ENCODE assay signal across 1 cellular context in the genomic region with DNA sequence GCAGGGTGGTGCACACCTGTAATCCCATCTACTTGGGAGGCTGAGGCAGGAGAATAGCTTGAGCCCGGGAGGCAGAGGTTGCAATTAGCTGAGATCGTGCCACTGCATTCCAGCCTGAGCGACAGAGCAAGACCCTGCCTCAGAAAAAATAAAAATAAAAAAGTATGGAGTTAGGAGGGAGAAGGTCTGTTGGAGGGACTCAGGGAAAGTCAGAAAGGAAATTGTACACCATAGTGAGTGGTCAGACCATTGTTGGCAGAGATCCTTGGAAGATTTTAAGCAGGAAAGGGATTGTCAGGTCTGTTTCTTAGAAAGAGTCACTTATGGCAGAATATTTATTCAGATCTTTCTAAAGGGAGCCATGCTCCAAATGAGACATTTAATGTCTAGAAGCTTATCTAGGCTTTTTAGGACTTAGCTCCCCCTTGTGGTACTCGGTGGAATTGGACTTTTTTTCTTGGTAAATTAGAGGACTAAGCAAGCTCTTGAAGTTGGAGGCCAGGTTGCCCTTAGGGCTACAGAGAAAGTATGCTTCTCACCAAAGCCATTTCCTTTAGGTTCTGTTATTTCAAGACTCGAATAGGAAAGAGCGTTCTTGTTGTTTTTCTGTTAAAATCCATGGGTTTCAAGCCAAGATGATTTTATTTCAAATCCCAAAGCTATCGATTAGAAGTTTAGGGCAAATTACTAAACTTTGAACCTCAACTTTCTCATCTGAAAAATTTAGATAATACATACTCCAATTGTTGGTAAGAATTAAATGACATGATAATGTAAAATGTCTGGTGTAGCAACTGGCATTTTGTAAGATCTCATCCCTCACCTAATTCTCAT.
TF ChIP-seq lines count a peak whose summit lies in the region.

No MANE protein-coding gene starts in this region.

TF ChIP-seq in GM23338, 12 proteins besides CTCF, POLR2A, EP300 and RAD21:
- TF ChIP-seq, protein P1, sequence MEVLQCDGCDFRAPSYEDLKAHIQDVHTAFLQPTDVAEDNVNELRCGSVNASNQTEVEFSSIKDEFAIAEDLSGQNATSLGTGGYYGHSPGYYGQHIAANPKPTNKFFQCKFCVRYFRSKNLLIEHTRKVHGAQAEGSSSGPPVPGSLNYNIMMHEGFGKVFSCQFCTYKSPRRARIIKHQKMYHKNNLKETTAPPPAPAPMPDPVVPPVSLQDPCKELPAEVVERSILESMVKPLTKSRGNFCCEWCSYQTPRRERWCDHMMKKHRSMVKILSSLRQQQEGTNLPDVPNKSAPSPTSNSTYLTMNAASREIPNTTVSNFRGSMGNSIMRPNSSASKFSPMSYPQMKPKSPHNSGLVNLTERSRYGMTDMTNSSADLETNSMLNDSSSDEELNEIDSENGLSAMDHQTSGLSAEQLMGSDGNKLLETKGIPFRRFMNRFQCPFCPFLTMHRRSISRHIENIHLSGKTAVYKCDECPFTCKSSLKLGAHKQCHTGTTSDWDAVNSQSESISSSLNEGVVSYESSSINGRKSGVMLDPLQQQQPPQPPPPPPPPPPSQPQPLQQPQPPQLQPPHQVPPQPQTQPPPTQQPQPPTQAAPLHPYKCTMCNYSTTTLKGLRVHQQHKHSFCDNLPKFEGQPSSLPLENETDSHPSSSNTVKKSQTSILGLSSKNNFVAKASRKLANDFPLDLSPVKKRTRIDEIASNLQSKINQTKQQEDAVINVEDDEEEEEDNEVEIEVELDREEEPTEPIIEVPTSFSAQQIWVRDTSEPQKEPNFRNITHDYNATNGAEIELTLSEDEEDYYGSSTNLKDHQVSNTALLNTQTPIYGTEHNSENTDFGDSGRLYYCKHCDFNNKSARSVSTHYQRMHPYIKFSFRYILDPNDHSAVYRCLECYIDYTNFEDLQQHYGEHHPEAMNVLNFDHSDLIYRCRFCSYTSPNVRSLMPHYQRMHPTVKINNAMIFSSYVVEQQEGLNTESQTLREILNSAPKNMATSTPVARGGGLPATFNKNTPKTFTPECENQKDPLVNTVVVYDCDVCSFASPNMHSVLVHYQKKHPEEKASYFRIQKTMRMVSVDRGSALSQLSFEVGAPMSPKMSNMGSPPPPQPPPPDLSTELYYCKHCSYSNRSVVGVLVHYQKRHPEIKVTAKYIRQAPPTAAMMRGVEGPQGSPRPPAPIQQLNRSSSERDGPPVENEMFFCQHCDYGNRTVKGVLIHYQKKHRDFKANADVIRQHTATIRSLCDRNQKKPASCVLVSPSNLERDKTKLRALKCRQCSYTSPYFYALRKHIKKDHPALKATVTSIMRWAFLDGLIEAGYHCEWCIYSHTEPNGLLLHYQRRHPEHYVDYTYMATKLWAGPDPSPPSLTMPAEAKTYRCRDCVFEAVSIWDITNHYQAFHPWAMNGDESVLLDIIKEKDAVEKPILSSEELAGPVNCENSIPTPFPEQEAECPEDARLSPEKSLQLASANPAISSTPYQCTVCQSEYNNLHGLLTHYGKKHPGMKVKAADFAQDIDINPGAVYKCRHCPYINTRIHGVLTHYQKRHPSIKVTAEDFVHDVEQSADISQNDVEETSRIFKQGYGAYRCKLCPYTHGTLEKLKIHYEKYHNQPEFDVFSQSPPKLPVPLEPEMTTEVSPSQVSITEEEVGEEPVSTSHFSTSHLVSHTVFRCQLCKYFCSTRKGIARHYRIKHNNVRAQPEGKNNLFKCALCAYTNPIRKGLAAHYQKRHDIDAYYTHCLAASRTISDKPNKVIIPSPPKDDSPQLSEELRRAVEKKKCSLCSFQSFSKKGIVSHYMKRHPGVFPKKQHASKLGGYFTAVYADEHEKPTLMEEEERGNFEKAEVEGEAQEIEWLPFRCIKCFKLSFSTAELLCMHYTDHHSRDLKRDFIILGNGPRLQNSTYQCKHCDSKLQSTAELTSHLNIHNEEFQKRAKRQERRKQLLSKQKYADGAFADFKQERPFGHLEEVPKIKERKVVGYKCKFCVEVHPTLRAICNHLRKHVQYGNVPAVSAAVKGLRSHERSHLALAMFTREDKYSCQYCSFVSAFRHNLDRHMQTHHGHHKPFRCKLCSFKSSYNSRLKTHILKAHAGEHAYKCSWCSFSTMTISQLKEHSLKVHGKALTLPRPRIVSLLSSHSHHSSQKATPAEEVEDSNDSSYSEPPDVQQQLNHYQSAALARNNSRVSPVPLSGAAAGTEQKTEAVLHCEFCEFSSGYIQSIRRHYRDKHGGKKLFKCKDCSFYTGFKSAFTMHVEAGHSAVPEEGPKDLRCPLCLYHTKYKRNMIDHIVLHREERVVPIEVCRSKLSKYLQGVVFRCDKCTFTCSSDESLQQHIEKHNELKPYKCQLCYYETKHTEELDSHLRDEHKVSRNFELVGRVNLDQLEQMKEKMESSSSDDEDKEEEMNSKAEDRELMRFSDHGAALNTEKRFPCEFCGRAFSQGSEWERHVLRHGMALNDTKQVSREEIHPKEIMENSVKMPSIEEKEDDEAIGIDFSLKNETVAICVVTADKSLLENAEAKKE (CRISPR knock-in tag; IDR thresholded peaks at IDR 0.05): no peak
- TF ChIP-seq ZNF331 (CRISPR knock-in tag; IDR thresholded peaks at IDR 0.05; ENCODE audit: low read depth): no peak
- TF ChIP-seq, protein P2, sequence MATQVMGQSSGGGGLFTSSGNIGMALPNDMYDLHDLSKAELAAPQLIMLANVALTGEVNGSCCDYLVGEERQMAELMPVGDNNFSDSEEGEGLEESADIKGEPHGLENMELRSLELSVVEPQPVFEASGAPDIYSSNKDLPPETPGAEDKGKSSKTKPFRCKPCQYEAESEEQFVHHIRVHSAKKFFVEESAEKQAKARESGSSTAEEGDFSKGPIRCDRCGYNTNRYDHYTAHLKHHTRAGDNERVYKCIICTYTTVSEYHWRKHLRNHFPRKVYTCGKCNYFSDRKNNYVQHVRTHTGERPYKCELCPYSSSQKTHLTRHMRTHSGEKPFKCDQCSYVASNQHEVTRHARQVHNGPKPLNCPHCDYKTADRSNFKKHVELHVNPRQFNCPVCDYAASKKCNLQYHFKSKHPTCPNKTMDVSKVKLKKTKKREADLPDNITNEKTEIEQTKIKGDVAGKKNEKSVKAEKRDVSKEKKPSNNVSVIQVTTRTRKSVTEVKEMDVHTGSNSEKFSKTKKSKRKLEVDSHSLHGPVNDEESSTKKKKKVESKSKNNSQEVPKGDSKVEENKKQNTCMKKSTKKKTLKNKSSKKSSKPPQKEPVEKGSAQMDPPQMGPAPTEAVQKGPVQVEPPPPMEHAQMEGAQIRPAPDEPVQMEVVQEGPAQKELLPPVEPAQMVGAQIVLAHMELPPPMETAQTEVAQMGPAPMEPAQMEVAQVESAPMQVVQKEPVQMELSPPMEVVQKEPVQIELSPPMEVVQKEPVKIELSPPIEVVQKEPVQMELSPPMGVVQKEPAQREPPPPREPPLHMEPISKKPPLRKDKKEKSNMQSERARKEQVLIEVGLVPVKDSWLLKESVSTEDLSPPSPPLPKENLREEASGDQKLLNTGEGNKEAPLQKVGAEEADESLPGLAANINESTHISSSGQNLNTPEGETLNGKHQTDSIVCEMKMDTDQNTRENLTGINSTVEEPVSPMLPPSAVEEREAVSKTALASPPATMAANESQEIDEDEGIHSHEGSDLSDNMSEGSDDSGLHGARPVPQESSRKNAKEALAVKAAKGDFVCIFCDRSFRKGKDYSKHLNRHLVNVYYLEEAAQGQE (IDR thresholded peaks at IDR 0.05; ENCODE audit: unreplicated experiment): no peak
- TF ChIP-seq NANOG (IDR thresholded peaks at IDR 0.05; ENCODE audit: borderline replicate concordance): no peak
- no peak for TF ChIP-seq CREB1 (CRISPR knock-in tag; IDR thresholded peaks at IDR 0.05; ENCODE audit: low read depth)
- no peak for TF ChIP-seq POLR2AphosphoS5 (IDR thresholded peaks at IDR 0.05; ENCODE audit: low read depth)
